ENCODE assay signal across 1 cellular context in genomic region chr3:115834068-115834467, GRCh38.
TF ChIP-seq lines count a peak whose summit lies in the region.

No MANE protein-coding gene starts in this region.

TF ChIP-seq in SK-N-SH, 30 proteins besides CTCF, POLR2A, EP300 and RAD21 (continued from another document):
- TF ChIP-seq ZBTB33 (IDR thresholded peaks at IDR 0.05; ENCODE audit: borderline replicate concordance, low read depth) (no peak), TEAD4 (IDR thresholded peaks at IDR 0.05; ENCODE audit: borderline replicate concordance, insufficient read depth) (peak; percentile 65), USF1 (IDR thresholded peaks at IDR 0.05; ENCODE audit: borderline replicate concordance, low read depth) (no peak), MEF2A (IDR thresholded peaks at IDR 0.05; ENCODE audit: borderline replicate concordance, low read depth) (no peak), REST (IDR thresholded peaks at IDR 0.05; ENCODE audit: low read depth, low read length) (no peak), GATA2 (CRISPR knock-in tag; IDR thresholded peaks at IDR 0.05) (no peak)
